8 cellular contexts compared by ENCODE assay signal in genomic region chr19:17553256-17553655, GRCh38. TPM values are rescaled to one million over a fixed set of nuclear protein-coding genes. Genes with fewer than 3 reads are reported as not detected.
DNase-seq lines count a peak whose midpoint lies in the region; ATAC-seq and TF ChIP-seq lines count a peak whose summit lies in the region.

No MANE protein-coding gene starts in this region.

- peak overlapping the region; percentile 14 for H3K4me3 ChIP-seq in ACC112 (ENCODE audit: low read depth, low read length)
- H3K4me3 ChIP-seq in thymus (ENCODE audit: low read length): no peak overlapping the region

- H3K9me3 ChIP-seq in thymus (ENCODE audit: control insufficient read depth): no peaks in the 10 kb centered on the region

- peaks cover 43% of the 10 kb centered on the region for H3K36me3 Mint-ChIP-seq in activated B cell treated with CpG ODN at 0.5 μM for 24 hours (ENCODE audit: low read depth)
- peaks cover 28% of the 10 kb centered on the region for H3K36me3 Mint-ChIP-seq in stimulated activated effector memory CD8-positive, alpha-beta T cell treated with anti-CD3 and anti-CD28 coated beads, Interleukin-12 subunit alpha, Interleukin-12 subunit beta, amount 100 ng/mL, for 72 hours

- CTCF ChIA-PET in activated B cell treated with CpG ODN at 0.5 μM for 24 hours (lab: Charles Lee): interaction anchor here (0.6 to 2.3 kb wide), 2 partner anchors 35 to 57 kb away, joined by 4 to 8 read pairs; no protein-coding TSS in a partner anchor

- H3K79me2 ChIP-seq in ACC112 (ENCODE audit: control insufficient read depth, insufficient read depth, low read length, unreplicated experiment): peaks cover 19% of the 10 kb centered on the region

- POLR2A ChIA-PET in activated B cell treated with CpG ODN at 0.5 μM for 24 hours (lab: Charles Lee): interaction anchor here (0.6 to 3.8 kb wide), 15 partner anchors 9 to 1366 kb away, joined by 3 to 31 read pairs (median 6); partner anchors contain the start of genes COPE, DDX49 and PGLS

- H3K27me3 ChIP-seq in ACC112 (ENCODE audit: insufficient read depth, low read length) (no peaks in the 10 kb centered on the region), thymus (ENCODE audit: control insufficient read depth, insufficient read depth) (no peaks in the 10 kb centered on the region)

- no peaks in the 10 kb centered on the region for H3K27me3 Mint-ChIP-seq in activated B cell treated with CpG ODN at 0.5 μM for 24 hours

- peak overlapping the region; percentile 12 for H2AFZ ChIP-seq in ACC112 (ENCODE audit: low read length, unreplicated experiment)

- H3K4me1 ChIP-seq in ACC112 (ENCODE audit: control insufficient read depth, insufficient read depth, low read length, unreplicated experiment) (peaks cover 15% of the 10 kb centered on the region), thymus (ENCODE audit: control insufficient read depth, insufficient read depth, low read length) (peaks cover 6% of the 10 kb centered on the region)

- ATAC-seq in activated B cell treated with CpG ODN at 0.5 μM for 24 hours (ENCODE audit: low read depth) (no peak), GM21381 (IDR thresholded peaks at IDR 0.05; ENCODE audit: unreplicated experiment) (no peak)
- no peak for ATAC-seq in stimulated activated effector memory CD8-positive, alpha-beta T cell treated with anti-CD3 and anti-CD28 coated beads, Interleukin-12 subunit alpha, Interleukin-12 subunit beta, amount 100 ng/mL, for 72 hours

- TF ChIP-seq CTCF in activated B cell treated with CpG ODN at 0.5 μM for 24 hours (IDR thresholded peaks at IDR 0.05): no peak

- H3K27ac ChIP-seq in ACC112 (ENCODE audit: low read depth, low read length): peak overlapping the region; percentile 86
- H3K27ac ChIP-seq in thymus (ENCODE audit: low read depth): peak overlapping the region; percentile 52

- H3K4me3 Mint-ChIP-seq in activated B cell treated with CpG ODN at 0.5 μM for 24 hours: no peak overlapping the region
- H3K4me3 Mint-ChIP-seq in stimulated activated effector memory CD8-positive, alpha-beta T cell treated with anti-CD3 and anti-CD28 coated beads, Interleukin-12 subunit alpha, Interleukin-12 subunit beta, amount 100 ng/mL, for 72 hours: no peak overlapping the region

- peaks cover 27% of the 10 kb centered on the region for H3K4me1 Mint-ChIP-seq in activated B cell treated with CpG ODN at 0.5 μM for 24 hours
- H3K4me1 Mint-ChIP-seq in stimulated activated effector memory CD8-positive, alpha-beta T cell treated with anti-CD3 and anti-CD28 coated beads, Interleukin-12 subunit alpha, Interleukin-12 subunit beta, amount 100 ng/mL, for 72 hours: peaks cover 11% of the 10 kb centered on the region

- peak overlapping the region; percentile 61 for H3K27ac Mint-ChIP-seq in activated B cell treated with CpG ODN at 0.5 μM for 24 hours
- no peak overlapping the region for H3K27ac Mint-ChIP-seq in stimulated activated effector memory CD8-positive, alpha-beta T cell treated with anti-CD3 and anti-CD28 coated beads, Interleukin-12 subunit alpha, Interleukin-12 subunit beta, amount 100 ng/mL, for 72 hours

- DNase-seq in LHCN-M2 (ENCODE audit: low read depth) (peak; percentile 95), activated B cell treated with CpG ODN at 0.5 μM for 24 hours (no peak), inferior parietal cortex (ENCODE audit: extremely low spot score) (peak; percentile 44), NCI-H748 (lab: John Stamatoyannopoulos, UW; ENCODE audit: unreplicated experiment) (no peak)
- no peak for DNase-seq in stimulated activated effector memory CD8-positive, alpha-beta T cell treated with anti-CD3 and anti-CD28 coated beads, Interleukin-12 subunit alpha, Interleukin-12 subunit beta, amount 100 ng/mL, for 72 hours (ENCODE audit: low spot score in 2 of 2)

- 57% methylated on average over 7 of the region's 7 CpGs for WGBS in thymus

- intact Hi-C loops in activated B cell treated with CpG ODN at 0.5 μM for 24 hours (cut with micrococcal nuclease): loop anchor here (10.0 kb wide), 1 partner anchor 302 kb away; the partner anchor contains the start of gene RPL18A

- no peaks in the 10 kb centered on the region for H3K36me3 ChIP-seq in ACC112 (ENCODE audit: insufficient read depth, low read length)
- H3K36me3 ChIP-seq in thymus (ENCODE audit: control insufficient read depth, insufficient read depth): peaks cover 3% of the 10 kb centered on the region

- H3K9me3 Mint-ChIP-seq in activated B cell treated with CpG ODN at 0.5 μM for 24 hours: no peaks in the 10 kb centered on the region
- H3K9me3 Mint-ChIP-seq in stimulated activated effector memory CD8-positive, alpha-beta T cell treated with anti-CD3 and anti-CD28 coated beads, Interleukin-12 subunit alpha, Interleukin-12 subunit beta, amount 100 ng/mL, for 72 hours: no peaks in the 10 kb centered on the region

RNA-seq across cellular contexts. Expression of gene COLGALT1, which starts 2.2 kb away (rescaled TPM):
- total RNA-seq in LHCN-M2 (2014; rRNA removed) (79.3 and 86.9 TPM in 2 replicates), activated B cell treated with CpG ODN at 0.5 μM for 24 hours (69.2 and 80.3 TPM in 2 replicates)
- 65.6 TPM for polyA plus RNA-seq in LHCN-M2 (2012)
- polyA plus RNA-seq in thymus: 69.5 TPM

RNA-seq across cellular contexts. Expression of gene PGLS, which starts 41.8 kb away (rescaled TPM):
- total RNA-seq in LHCN-M2 (2014; rRNA removed) (87.7 and 99.5 TPM in 2 replicates), activated B cell treated with CpG ODN at 0.5 μM for 24 hours (107 and 111 TPM in 2 replicates)
- polyA plus RNA-seq in LHCN-M2 (2012): 133 TPM
- 73.5 TPM for polyA plus RNA-seq in thymus

Comparison
In these comparisons a context has a peak if more than half of its experiments do, and no peak if none do; other contexts are left out.
1. DNase-seq: peak in LHCN-M2 (single experiment) and inferior parietal cortex (single experiment); none in activated B cell treated with CpG ODN at 0.5 μM for 24 hours (single experiment), NCI-H748 (single experiment) and stimulated activated effector memory CD8-positive, alpha-beta T cell treated with anti-CD3 and anti-CD28 coated beads, Interleukin-12 subunit alpha, Interleukin-12 subunit beta, amount 100 ng/mL, for 72 hours (0 of 2).